1 cellular context compared by ENCODE assay signal in the genomic region with DNA sequence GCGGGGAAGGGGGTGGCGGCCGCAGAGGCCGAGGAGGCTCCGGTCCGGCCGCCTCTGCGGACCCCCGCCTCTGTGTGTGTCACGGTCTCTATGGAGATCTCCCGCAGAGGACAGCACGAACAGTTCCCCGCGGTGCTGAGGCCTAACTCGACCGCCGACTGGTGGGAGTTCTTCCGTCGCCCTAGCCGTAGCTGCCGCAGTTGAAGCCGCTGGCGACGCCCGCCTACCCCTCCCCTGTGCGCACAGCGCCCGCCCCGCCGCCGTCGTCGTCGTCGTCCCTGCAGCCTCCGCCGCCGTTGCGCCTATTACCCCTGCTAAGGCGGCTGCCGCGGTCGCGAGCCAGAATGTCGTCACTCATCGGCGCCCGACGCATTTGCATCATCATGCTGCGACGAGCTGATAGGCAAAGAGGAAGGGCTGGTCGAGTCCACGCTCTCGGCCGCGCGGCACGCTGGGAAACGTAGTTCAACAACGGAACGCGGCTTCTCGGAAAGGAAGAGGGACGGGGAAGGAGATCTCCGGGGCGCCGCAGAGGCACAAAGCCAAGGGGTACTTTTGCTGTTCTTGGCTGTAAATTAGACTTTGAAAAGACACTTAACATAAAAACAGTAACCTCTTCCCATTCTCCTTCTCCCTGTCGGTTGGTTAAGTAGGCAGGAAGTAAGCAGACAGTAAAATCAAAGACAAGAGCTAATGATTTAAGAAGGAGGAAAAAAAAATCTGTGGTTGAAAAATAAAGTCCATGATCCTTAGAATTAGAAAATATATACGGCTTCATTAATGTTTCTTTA.
A peak's percentile ranks its signal among the peaks of the same experiment; 100 is the strongest.
TF ChIP-seq lines count a peak whose summit lies in the region.

A gene (minus strand): TSS at position 346 of the 791 bp plus-strand sequence. CDS start 538 bp downstream, outside the sequence.

TF ChIP-seq in K562, 482 proteins besides CTCF, POLR2A, EP300 and RAD21 (continued from another document):
- TF ChIP-seq, protein P1, sequence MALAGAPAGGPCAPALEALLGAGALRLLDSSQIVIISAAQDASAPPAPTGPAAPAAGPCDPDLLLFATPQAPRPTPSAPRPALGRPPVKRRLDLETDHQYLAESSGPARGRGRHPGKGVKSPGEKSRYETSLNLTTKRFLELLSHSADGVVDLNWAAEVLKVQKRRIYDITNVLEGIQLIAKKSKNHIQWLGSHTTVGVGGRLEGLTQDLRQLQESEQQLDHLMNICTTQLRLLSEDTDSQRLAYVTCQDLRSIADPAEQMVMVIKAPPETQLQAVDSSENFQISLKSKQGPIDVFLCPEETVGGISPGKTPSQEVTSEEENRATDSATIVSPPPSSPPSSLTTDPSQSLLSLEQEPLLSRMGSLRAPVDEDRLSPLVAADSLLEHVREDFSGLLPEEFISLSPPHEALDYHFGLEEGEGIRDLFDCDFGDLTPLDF (CRISPR knock-in tag; IDR thresholded peaks at IDR 0.05): peak; percentile 63
- TF ChIP-seq TCF7 (IDR thresholded peaks at IDR 0.05; ENCODE audit: borderline replicate concordance) (peak; percentile 83), ZFPM2 (CRISPR knock-in tag; IDR thresholded peaks at IDR 0.05) (no peak), MTA1 (IDR thresholded peaks at IDR 0.05; ENCODE audit: borderline replicate concordance) (peak; percentile 100), RBM17 (IDR thresholded peaks at IDR 0.05; ENCODE audit: borderline replicate concordance, low read depth, low read length) (no peak), ETV6 (IDR thresholded peaks at IDR 0.05; ENCODE audit: borderline replicate concordance in 1 of 2, low read depth in 2 of 2, low read length in 1 of 2) (peak in 1 of 2 experiments; percentile 36; a peak in 1 of 4 replicates), ETV6 (CRISPR knock-in tag; IDR thresholded peaks at IDR 0.05; ENCODE audit: borderline replicate concordance) (no peak), POLR3G (IDR thresholded peaks at IDR 0.05; ENCODE audit: extremely low read depth, insufficient read length, insufficient replicate concordance) (no peak), NR2C1 (IDR thresholded peaks at IDR 0.05) (peak; percentile 63), NR2C1 (tag; IDR thresholded peaks at IDR 0.05) (peak; percentile 86), DPF2 (IDR thresholded peaks at IDR 0.05) (peak; percentile 46; the same call in 1 of the 2 replicates), ZBTB8A (IDR thresholded peaks at IDR 0.05; ENCODE audit: partially characterized antibody) (no peak), TBL1XR1 (IDR thresholded peaks at IDR 0.05; ENCODE audit: low read length in 2 of 2) (peak; percentile 56 to 100; a peak in 2 of 4 replicates), SMARCA5 (IDR thresholded peaks at IDR 0.05) (no peak), HDAC8 (tag; IDR thresholded peaks at IDR 0.05) (no peak), BRF1 (IDR thresholded peaks at IDR 0.05; ENCODE audit: borderline replicate concordance, extremely low read depth, insufficient read length) (no peak), PHF8 (IDR thresholded peaks at IDR 0.05; ENCODE audit: borderline replicate concordance, low read length) (peak; percentile 83), NFXL1 (CRISPR knock-in tag; IDR thresholded peaks at IDR 0.05) (no peak), DDX20 (tag; IDR thresholded peaks at IDR 0.05; ENCODE audit: low read depth) (no peak), TRIM28 (IDR thresholded peaks at IDR 0.05) (no peak), ZNF444 (CRISPR knock-in tag; IDR thresholded peaks at IDR 0.05) (no peak), NEUROD1 (IDR thresholded peaks at IDR 0.05; ENCODE audit: borderline replicate concordance, low read depth, low read length, partially characterized antibody) (peak; percentile 73), KHSRP (IDR thresholded peaks at IDR 0.05) (peak; percentile 99), NRF1 (conservative IDR thresholded peaks at IDR 0.05 in 1 of 2, IDR thresholded peaks at IDR 0.05 in 1 of 2) (peak; percentile 82 to 86), FOXP1 (CRISPR knock-in tag; IDR thresholded peaks at IDR 0.05) (peak; percentile 98), ZNF668 (CRISPR knock-in tag; IDR thresholded peaks at IDR 0.05) (no peak), SAP30 (IDR thresholded peaks at IDR 0.05; ENCODE audit: borderline replicate concordance, insufficient read depth, low read depth, low read length, poor library complexity, severe bottlenecking) (no peak)
- TF ChIP-seq, protein P2, sequence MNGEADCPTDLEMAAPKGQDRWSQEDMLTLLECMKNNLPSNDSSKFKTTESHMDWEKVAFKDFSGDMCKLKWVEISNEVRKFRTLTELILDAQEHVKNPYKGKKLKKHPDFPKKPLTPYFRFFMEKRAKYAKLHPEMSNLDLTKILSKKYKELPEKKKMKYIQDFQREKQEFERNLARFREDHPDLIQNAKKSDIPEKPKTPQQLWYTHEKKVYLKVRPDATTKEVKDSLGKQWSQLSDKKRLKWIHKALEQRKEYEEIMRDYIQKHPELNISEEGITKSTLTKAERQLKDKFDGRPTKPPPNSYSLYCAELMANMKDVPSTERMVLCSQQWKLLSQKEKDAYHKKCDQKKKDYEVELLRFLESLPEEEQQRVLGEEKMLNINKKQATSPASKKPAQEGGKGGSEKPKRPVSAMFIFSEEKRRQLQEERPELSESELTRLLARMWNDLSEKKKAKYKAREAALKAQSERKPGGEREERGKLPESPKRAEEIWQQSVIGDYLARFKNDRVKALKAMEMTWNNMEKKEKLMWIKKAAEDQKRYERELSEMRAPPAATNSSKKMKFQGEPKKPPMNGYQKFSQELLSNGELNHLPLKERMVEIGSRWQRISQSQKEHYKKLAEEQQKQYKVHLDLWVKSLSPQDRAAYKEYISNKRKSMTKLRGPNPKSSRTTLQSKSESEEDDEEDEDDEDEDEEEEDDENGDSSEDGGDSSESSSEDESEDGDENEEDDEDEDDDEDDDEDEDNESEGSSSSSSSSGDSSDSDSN (IDR thresholded peaks at IDR 0.05; ENCODE audit: borderline replicate concordance in 1 of 2, low read depth in 2 of 2, low read length in 2 of 2): peak; percentile 82 to 83; a peak in 2 of 4 replicates
- TF ChIP-seq, protein P3, sequence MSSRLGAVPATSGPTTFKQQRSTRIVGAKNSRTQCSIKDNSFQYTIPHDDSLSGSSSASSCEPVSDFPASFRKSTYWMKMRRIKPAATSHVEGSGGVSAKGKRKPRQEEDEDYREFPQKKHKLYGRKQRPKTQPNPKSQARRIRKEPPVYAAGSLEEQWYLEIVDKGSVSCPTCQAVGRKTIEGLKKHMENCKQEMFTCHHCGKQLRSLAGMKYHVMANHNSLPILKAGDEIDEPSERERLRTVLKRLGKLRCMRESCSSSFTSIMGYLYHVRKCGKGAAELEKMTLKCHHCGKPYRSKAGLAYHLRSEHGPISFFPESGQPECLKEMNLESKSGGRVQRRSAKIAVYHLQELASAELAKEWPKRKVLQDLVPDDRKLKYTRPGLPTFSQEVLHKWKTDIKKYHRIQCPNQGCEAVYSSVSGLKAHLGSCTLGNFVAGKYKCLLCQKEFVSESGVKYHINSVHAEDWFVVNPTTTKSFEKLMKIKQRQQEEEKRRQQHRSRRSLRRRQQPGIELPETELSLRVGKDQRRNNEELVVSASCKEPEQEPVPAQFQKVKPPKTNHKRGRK (tag; IDR thresholded peaks at IDR 0.05): no peak
- TF ChIP-seq, protein P4, sequence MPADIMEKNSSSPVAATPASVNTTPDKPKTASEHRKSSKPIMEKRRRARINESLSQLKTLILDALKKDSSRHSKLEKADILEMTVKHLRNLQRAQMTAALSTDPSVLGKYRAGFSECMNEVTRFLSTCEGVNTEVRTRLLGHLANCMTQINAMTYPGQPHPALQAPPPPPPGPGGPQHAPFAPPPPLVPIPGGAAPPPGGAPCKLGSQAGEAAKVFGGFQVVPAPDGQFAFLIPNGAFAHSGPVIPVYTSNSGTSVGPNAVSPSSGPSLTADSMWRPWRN (IDR thresholded peaks at IDR 0.05; ENCODE audit: low read depth): peak; percentile 27; the same call in 1 of the 2 replicates
- TF ChIP-seq, protein P5, sequence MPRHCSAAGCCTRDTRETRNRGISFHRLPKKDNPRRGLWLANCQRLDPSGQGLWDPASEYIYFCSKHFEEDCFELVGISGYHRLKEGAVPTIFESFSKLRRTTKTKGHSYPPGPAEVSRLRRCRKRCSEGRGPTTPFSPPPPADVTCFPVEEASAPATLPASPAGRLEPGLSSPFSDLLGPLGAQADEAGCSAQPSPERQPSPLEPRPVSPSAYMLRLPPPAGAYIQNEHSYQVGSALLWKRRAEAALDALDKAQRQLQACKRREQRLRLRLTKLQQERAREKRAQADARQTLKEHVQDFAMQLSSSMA (CRISPR knock-in tag; IDR thresholded peaks at IDR 0.05): 0 out of 2 replicates have a peak, but pooled peaks have one; percentile 21
- TF ChIP-seq, protein P6, sequence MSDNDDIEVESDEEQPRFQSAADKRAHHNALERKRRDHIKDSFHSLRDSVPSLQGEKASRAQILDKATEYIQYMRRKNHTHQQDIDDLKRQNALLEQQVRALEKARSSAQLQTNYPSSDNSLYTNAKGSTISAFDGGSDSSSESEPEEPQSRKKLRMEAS (CRISPR knock-in tag; IDR thresholded peaks at IDR 0.05): peak; percentile 88
- TF ChIP-seq, protein P7, sequence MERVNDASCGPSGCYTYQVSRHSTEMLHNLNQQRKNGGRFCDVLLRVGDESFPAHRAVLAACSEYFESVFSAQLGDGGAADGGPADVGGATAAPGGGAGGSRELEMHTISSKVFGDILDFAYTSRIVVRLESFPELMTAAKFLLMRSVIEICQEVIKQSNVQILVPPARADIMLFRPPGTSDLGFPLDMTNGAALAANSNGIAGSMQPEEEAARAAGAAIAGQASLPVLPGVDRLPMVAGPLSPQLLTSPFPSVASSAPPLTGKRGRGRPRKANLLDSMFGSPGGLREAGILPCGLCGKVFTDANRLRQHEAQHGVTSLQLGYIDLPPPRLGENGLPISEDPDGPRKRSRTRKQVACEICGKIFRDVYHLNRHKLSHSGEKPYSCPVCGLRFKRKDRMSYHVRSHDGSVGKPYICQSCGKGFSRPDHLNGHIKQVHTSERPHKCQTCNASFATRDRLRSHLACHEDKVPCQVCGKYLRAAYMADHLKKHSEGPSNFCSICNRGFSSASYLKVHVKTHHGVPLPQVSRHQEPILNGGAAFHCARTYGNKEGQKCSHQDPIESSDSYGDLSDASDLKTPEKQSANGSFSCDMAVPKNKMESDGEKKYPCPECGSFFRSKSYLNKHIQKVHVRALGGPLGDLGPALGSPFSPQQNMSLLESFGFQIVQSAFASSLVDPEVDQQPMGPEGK (CRISPR knock-in tag; IDR thresholded peaks at IDR 0.05; ENCODE audit: borderline replicate concordance): no peak
- TF ChIP-seq, protein P8, sequence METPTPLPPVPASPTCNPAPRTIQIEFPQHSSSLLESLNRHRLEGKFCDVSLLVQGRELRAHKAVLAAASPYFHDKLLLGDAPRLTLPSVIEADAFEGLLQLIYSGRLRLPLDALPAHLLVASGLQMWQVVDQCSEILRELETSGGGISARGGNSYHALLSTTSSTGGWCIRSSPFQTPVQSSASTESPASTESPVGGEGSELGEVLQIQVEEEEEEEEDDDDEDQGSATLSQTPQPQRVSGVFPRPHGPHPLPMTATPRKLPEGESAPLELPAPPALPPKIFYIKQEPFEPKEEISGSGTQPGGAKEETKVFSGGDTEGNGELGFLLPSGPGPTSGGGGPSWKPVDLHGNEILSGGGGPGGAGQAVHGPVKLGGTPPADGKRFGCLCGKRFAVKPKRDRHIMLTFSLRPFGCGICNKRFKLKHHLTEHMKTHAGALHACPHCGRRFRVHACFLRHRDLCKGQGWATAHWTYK (CRISPR knock-in tag; IDR thresholded peaks at IDR 0.05): no peak; the same call in 1 of the 2 replicates
TF ChIP-seq in K562: peak in this region for 192.
